ENCODE assay signal across 26 cellular contexts in genomic region chr6:73752943-73753342, GRCh38.
"Had no signal": no experiment of that assay in that cellular context is flagged by ENCODE, and none has a peak within 500 bp of the region (broad histone marks: within the 10 kb centered on the region; RNA-seq: fewer than 3 reads in every experiment).

No MANE protein-coding gene starts in this region.

- FAIRE-seq: endometrium, kidney, urothelium cell line had no signal

- H3K27me3 ChIP-seq: gastroesophageal sphincter, heart left ventricle, hepatocyte, neural progenitor cell, spleen, testis, tibial artery, upper lobe of left lung had no signal

- H3K36me3 ChIP-seq: gastroesophageal sphincter, heart left ventricle, neural progenitor cell, prostate gland, spleen, tibial artery, upper lobe of left lung had no signal

- DNase-seq: cortex of kidney; effector memory CD8-positive, alpha-beta T cell; foreskin fibroblast; heart left ventricle; kidney; mesendoderm; midbrain; naive thymus-derived CD4-positive, alpha-beta T cell; right cardiac atrium; spleen; stimulated activated CD4-positive, alpha-beta T cell treated with anti-CD3 and anti-CD28 coated beads, Interleukin-4, amount 100 ng/mL, for 4 hours; stimulated activated naive CD8-positive, alpha-beta T cell treated with anti-CD3 and anti-CD28 coated beads, Interleukin-15, Interleukin-2, amounts not matched to agents 100 U/mL and 50 U/mL, for 24 hours; substantia nigra; testis; tibial artery; upper lobe of left lung had no signal

- ATAC-seq: effector memory CD8-positive, alpha-beta T cell; gastroesophageal sphincter; heart left ventricle; left lobe of liver; naive thymus-derived CD4-positive, alpha-beta T cell; right cardiac atrium; stimulated activated memory B cell treated with anti-CD40 and anti-IgM and Interleukin-4, amounts not matched to agents 10 μg/mL and 1 μg/mL and 100 μg/mL, for 72 hours; stimulated activated naive CD8-positive, alpha-beta T cell treated with anti-CD3 and anti-CD28 coated beads, Interleukin-15, Interleukin-2, amounts not matched to agents 100 U/mL and 50 U/mL, for 24 hours had no signal

- H3K9me3 ChIP-seq: gastroesophageal sphincter, heart left ventricle, prostate gland, spleen, testis, tibial artery, upper lobe of left lung had no signal

- H3K4me1 ChIP-seq: gastroesophageal sphincter, heart left ventricle, prostate gland, testis, upper lobe of left lung had no signal

- H3K4me3 ChIP-seq: gastroesophageal sphincter, heart left ventricle, hepatocyte, neural progenitor cell, prostate gland, skin epidermis, spleen, testis, tibial artery, upper lobe of left lung had no signal

- H3K27ac ChIP-seq: gastroesophageal sphincter, hepatocyte, neural progenitor cell, parathyroid adenoma, prostate gland, skin epidermis, spleen, testis, tibial artery, upper lobe of left lung had no signal
